Comparison of ENCODE assay signal across 1 cellular context in genomic region chr3:32897981-32898623, GRCh38.
TF ChIP-seq lines count a peak whose summit lies in the region.

No MANE protein-coding gene starts in this region.

TF ChIP-seq in K562, 482 proteins besides CTCF, POLR2A, EP300 and RAD21 (continued from another document):
- TF ChIP-seq THAP12 (CRISPR knock-in tag; IDR thresholded peaks at IDR 0.05), result no peak
- peak in 1 of 2 experiments; percentile 67; a peak in 1 of 4 replicates for TF ChIP-seq TEAD1 (CRISPR knock-in tag; IDR thresholded peaks at IDR 0.05)
- TF ChIP-seq TEAD4 (IDR thresholded peaks at IDR 0.05; ENCODE audit: low read length), result peak; percentile 49; the same call in 1 of the 2 replicates
- TF ChIP-seq TEAD4 (CRISPR knock-in tag; IDR thresholded peaks at IDR 0.05; ENCODE audit: borderline replicate concordance), result no peak
TF ChIP-seq in K562: peak in this region for 3.
